Comparison of ENCODE assay signal across 9 cellular contexts in the genomic region with DNA sequence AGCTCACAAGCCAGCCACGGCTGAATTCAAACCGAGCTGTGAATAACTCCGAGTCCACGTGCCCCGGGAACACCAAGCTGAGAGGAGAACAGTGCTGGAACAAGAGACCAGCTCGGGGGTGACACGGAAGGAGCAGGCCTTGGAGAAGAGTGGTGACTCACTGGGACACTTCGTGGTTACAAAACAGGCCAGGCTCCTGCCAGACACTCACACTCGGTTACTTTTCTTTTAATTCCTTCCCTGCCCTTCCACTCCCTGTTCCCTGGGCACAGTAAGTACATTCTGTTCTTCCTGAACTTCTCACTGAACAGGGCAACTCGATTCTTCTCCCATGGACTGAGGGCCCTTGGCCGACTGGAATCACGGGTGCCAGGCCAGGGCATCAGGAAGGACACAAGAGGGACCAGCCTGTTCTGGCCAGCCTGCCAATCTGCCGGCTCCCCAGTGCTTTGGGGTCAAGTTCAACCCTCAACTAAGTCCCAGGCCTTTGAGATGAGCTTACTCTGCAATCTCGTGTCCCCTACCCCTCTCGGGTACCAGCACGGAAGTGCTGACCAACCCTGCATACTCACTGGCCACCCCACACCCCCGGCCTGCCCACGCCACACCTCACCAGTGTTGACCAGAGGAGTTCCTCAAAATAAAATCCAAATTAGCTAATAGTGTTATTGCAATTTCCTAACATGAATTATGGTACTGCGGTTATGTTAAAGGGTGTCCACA.
DNase-seq lines count a peak whose midpoint lies in the region; ATAC-seq and TF ChIP-seq lines count a peak whose summit lies in the region.
"Had no signal": no experiment of that assay in that cellular context is flagged by ENCODE, and none has a peak within 500 bp of the region (broad histone marks: within the 10 kb centered on the region; RNA-seq: fewer than 3 reads in every experiment).

No MANE protein-coding gene starts in this region.

- in situ Hi-C loops in Caki2 (cut with HindIII; ENCODE audit: low pct_unique_long_range_greater_than_20kb, low sequenced_read_pairs): no loop called here

- H3K36me3 Mint-ChIP-seq in activated CD8-positive, alpha-beta T cell treated with anti-CD3 and anti-CD28 coated beads, Interleukin-2, amount 10 ng/mL, durations not matched to agents 7 days and 5 days (ENCODE audit: low read depth): no peaks in the 10 kb centered on the region

- DNase-seq in Caki2 (ENCODE audit: low read depth) (peak; percentile 29), SKM-1 treated with dmso at 0.1 percent for 144 hours (lab: John Stamatoyannopoulos, UW; ENCODE audit: unreplicated experiment) (peak; percentile 52), head of caudate nucleus (peak in 41 of 42 donors; percentile 32 to 90 (median 64)), pons (ENCODE audit: low spot score) (peak; percentile 68), GM10248 (ENCODE audit: extremely low spot score) (no peak), NCI-H187 (lab: John Stamatoyannopoulos, UW) (no peak)
- DNase-seq in activated CD8-positive, alpha-beta T cell treated with anti-CD3 and anti-CD28 coated beads, Interleukin-2, amount 10 ng/mL, durations not matched to agents 7 days and 5 days: no peak

- ATAC-seq in activated CD8-positive, alpha-beta T cell treated with anti-CD3 and anti-CD28 coated beads, Interleukin-2, amount 10 ng/mL, durations not matched to agents 7 days and 5 days: no peak
- no peak for ATAC-seq in HG02884 (IDR thresholded peaks at IDR 0.05; ENCODE audit: unreplicated experiment)

- H3K4me3 Mint-ChIP-seq in activated CD8-positive, alpha-beta T cell treated with anti-CD3 and anti-CD28 coated beads, Interleukin-2, amount 10 ng/mL, durations not matched to agents 7 days and 5 days: no peak overlapping the region
- H3K4me3 Mint-ChIP-seq: stimulated activated naive CD8-positive, alpha-beta T cell treated with anti-CD3 and anti-CD28 coated beads, Interleukin-15, Interleukin-2, amounts not matched to agents 100 ng/mL and 50 ng/mL, for 24 hours had no signal

- POLR2A ChIA-PET in GM10248 (lab: Yijun Ruan, JAX): no interaction called here
- POLR2A ChIA-PET in activated CD8-positive, alpha-beta T cell treated with anti-CD3 and anti-CD28 coated beads, Interleukin-2, amount 10 ng/mL, durations not matched to agents 7 days and 5 days (lab: Charles Lee): no interaction called here

- H3K4me1 Mint-ChIP-seq in activated CD8-positive, alpha-beta T cell treated with anti-CD3 and anti-CD28 coated beads, Interleukin-2, amount 10 ng/mL, durations not matched to agents 7 days and 5 days (ENCODE audit: low read depth): no peaks in the 10 kb centered on the region

- no peaks in the 10 kb centered on the region for H3K9me3 Mint-ChIP-seq in activated CD8-positive, alpha-beta T cell treated with anti-CD3 and anti-CD28 coated beads, Interleukin-2, amount 10 ng/mL, durations not matched to agents 7 days and 5 days (ENCODE audit: insufficient read depth)
- H3K9me3 Mint-ChIP-seq: stimulated activated naive CD8-positive, alpha-beta T cell treated with anti-CD3 and anti-CD28 coated beads, Interleukin-15, Interleukin-2, amounts not matched to agents 100 ng/mL and 50 ng/mL, for 24 hours had no signal

- no peak for TF ChIP-seq CTCF in GM10248 (IDR thresholded peaks at IDR 0.05; ENCODE audit: control extremely low read depth, extremely low read depth, low read depth, missing control alignments)

- intact Hi-C loops in head of caudate nucleus (cut with DNase I): no loop called here

- H3K27ac Mint-ChIP-seq in activated CD8-positive, alpha-beta T cell treated with anti-CD3 and anti-CD28 coated beads, Interleukin-2, amount 10 ng/mL, durations not matched to agents 7 days and 5 days: no peak overlapping the region
- H3K27ac Mint-ChIP-seq: stimulated activated naive CD8-positive, alpha-beta T cell treated with anti-CD3 and anti-CD28 coated beads, Interleukin-15, Interleukin-2, amounts not matched to agents 100 ng/mL and 50 ng/mL, for 24 hours had no signal

- CTCF ChIA-PET in GM10248 (lab: Yijun Ruan, JAX): interaction anchor here (1.1 kb wide), 1 partner anchor 118 kb away, joined by 3 read pairs; no protein-coding TSS in a partner anchor
- CTCF ChIA-PET in activated CD8-positive, alpha-beta T cell treated with anti-CD3 and anti-CD28 coated beads, Interleukin-2, amount 10 ng/mL, durations not matched to agents 7 days and 5 days (lab: Charles Lee): no interaction called here

- H3K27me3 Mint-ChIP-seq in activated CD8-positive, alpha-beta T cell treated with anti-CD3 and anti-CD28 coated beads, Interleukin-2, amount 10 ng/mL, durations not matched to agents 7 days and 5 days (ENCODE audit: low read depth): no peaks in the 10 kb centered on the region
- H3K27me3 Mint-ChIP-seq: stimulated activated naive CD8-positive, alpha-beta T cell treated with anti-CD3 and anti-CD28 coated beads, Interleukin-15, Interleukin-2, amounts not matched to agents 100 ng/mL and 50 ng/mL, for 24 hours had no signal

Comparison
In these comparisons a context has a peak if more than half of its experiments do, and no peak if none do; other contexts are left out.
1. DNase-seq: peak in Caki2 (single experiment), SKM-1 treated with dmso at 0.1 percent for 144 hours (single experiment), head of caudate nucleus (41 of 42) and pons (single experiment); none in GM10248 (single experiment), activated CD8-positive, alpha-beta T cell treated with anti-CD3 and anti-CD28 coated beads, Interleukin-2, amount 10 ng/mL, durations not matched to agents 7 days and 5 days (single experiment) and NCI-H187 (0 of 2).